Comparison of ENCODE assay signal across 1 cellular context in the genomic region with DNA sequence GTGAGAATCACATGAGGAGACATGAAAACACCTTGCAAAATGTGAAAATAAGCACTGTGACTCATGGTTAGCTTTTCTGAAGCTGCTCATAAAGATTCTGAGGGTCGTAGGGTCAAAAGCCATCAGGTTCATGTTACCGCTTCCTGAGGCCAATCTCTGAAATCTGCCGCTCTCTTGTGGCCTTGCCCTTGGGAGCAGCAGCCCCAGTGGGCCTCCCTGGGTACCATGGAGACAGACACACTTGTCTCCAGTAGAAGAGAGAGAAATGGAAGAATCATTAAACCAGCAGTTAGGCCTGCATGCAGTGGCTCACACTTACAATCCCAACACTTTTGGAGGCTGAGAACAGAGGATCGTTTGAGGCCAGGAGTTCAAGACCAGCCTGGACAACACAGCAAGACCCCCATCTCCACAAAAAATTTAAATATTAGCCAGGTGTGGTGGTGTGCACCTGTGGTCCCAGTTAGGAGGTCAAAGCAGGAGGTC.
A peak's percentile ranks its signal among the peaks of the same experiment; 100 is the strongest.
TF ChIP-seq lines count a peak whose summit lies in the region.

No MANE protein-coding gene starts in this region.

TF ChIP-seq in HepG2, 621 proteins besides CTCF, POLR2A, EP300 and RAD21 (continued from another document and continues in another):
- TF ChIP-seq, protein P1, sequence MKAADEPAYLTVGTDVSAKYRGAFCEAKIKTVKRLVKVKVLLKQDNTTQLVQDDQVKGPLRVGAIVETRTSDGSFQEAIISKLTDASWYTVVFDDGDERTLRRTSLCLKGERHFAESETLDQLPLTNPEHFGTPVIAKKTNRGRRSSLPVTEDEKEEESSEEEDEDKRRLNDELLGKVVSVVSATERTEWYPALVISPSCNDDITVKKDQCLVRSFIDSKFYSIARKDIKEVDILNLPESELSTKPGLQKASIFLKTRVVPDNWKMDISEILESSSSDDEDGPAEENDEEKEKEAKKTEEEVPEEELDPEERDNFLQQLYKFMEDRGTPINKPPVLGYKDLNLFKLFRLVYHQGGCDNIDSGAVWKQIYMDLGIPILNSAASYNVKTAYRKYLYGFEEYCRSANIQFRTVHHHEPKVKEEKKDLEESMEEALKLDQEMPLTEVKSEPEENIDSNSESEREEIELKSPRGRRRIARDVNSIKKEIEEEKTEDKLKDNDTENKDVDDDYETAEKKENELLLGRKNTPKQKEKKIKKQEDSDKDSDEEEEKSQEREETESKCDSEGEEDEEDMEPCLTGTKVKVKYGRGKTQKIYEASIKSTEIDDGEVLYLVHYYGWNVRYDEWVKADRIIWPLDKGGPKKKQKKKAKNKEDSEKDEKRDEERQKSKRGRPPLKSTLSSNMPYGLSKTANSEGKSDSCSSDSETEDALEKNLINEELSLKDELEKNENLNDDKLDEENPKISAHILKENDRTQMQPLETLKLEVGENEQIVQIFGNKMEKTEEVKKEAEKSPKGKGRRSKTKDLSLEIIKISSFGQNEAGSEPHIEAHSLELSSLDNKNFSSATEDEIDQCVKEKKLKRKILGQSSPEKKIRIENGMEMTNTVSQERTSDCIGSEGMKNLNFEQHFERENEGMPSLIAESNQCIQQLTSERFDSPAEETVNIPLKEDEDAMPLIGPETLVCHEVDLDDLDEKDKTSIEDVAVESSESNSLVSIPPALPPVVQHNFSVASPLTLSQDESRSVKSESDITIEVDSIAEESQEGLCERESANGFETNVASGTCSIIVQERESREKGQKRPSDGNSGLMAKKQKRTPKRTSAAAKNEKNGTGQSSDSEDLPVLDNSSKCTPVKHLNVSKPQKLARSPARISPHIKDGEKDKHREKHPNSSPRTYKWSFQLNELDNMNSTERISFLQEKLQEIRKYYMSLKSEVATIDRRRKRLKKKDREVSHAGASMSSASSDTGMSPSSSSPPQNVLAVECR (CRISPR knock-in tag; IDR thresholded peaks at IDR 0.05; ENCODE audit: borderline replicate concordance): peak; percentile 78; the same call in 1 of the 2 replicates
- TF ChIP-seq KLF6 (CRISPR knock-in tag; IDR thresholded peaks at IDR 0.05): peak; percentile 24
- TF ChIP-seq MEIS1 (CRISPR knock-in tag; IDR thresholded peaks at IDR 0.05; ENCODE audit: borderline replicate concordance): no peak
- TF ChIP-seq HNF4G (IDR thresholded peaks at IDR 0.05; ENCODE audit: borderline replicate concordance, low read depth, low read length): peak; percentile 84
- peak; percentile 82; the same call in 1 of the 2 replicates for TF ChIP-seq HNF4G (CRISPR knock-in tag; IDR thresholded peaks at IDR 0.05; ENCODE audit: borderline replicate concordance, low read depth)
- no peak for TF ChIP-seq ZNF598 (CRISPR knock-in tag; IDR thresholded peaks at IDR 0.05; ENCODE audit: borderline replicate concordance)
- no peak for TF ChIP-seq TGIF2 (CRISPR knock-in tag; IDR thresholded peaks at IDR 0.05)
- no peak for TF ChIP-seq ZNF75D (CRISPR knock-in tag; IDR thresholded peaks at IDR 0.05; ENCODE audit: borderline replicate concordance)
- no peak for TF ChIP-seq ARID2 (CRISPR knock-in tag; IDR thresholded peaks at IDR 0.05; ENCODE audit: borderline replicate concordance)
- no peak for TF ChIP-seq ONECUT2 (CRISPR knock-in tag; IDR thresholded peaks at IDR 0.05)
- TF ChIP-seq KLF16 (CRISPR knock-in tag; IDR thresholded peaks at IDR 0.05): peak in 1 of 2 experiments; percentile 49; a peak in 1 of 4 replicates
- TF ChIP-seq RARA (CRISPR knock-in tag; IDR thresholded peaks at IDR 0.05): peak; percentile 99
- TF ChIP-seq HDAC1 (CRISPR knock-in tag; IDR thresholded peaks at IDR 0.05): peak; percentile 89
- no peak for TF ChIP-seq ZNF713 (CRISPR knock-in tag; IDR thresholded peaks at IDR 0.05)
- TF ChIP-seq ZHX2 (IDR thresholded peaks at IDR 0.05; ENCODE audit: low read depth): peak; percentile 55; the same call in 1 of the 2 replicates
- no peak for TF ChIP-seq ZHX2 (CRISPR knock-in tag; IDR thresholded peaks at IDR 0.05; ENCODE audit: borderline replicate concordance)
- TF ChIP-seq KDM5B (CRISPR knock-in tag; IDR thresholded peaks at IDR 0.05; ENCODE audit: borderline replicate concordance): no peak
- no peak; the same call in 1 of the 2 replicates for TF ChIP-seq TOPORS (CRISPR knock-in tag; IDR thresholded peaks at IDR 0.05)
- TF ChIP-seq NFKBIZ (CRISPR knock-in tag; IDR thresholded peaks at IDR 0.05): peak; percentile 94
- TF ChIP-seq, protein P2, sequence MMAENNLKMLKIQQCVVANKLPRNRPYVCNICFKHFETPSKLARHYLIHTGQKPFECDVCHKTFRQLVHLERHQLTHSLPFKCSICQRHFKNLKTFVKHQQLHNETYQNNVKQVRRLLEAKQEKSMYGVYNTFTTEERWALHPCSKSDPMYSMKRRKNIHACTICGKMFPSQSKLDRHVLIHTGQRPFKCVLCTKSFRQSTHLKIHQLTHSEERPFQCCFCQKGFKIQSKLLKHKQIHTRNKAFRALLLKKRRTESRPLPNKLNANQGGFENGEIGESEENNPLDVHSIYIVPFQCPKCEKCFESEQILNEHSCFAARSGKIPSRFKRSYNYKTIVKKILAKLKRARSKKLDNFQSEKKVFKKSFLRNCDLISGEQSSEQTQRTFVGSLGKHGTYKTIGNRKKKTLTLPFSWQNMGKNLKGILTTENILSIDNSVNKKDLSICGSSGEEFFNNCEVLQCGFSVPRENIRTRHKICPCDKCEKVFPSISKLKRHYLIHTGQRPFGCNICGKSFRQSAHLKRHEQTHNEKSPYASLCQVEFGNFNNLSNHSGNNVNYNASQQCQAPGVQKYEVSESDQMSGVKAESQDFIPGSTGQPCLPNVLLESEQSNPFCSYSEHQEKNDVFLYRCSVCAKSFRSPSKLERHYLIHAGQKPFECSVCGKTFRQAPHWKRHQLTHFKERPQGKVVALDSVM (CRISPR knock-in tag; IDR thresholded peaks at IDR 0.05): peak; percentile 99
- TF ChIP-seq THRA (CRISPR knock-in tag; IDR thresholded peaks at IDR 0.05; ENCODE audit: borderline replicate concordance): peak; percentile 92
- TF ChIP-seq ZSCAN29 (CRISPR knock-in tag; conservative IDR thresholded peaks at IDR 0.05): peak; percentile 78; the same call in 1 of the 2 replicates
- TF ChIP-seq BATF2 (CRISPR knock-in tag; IDR thresholded peaks at IDR 0.05): no peak
- no peak for TF ChIP-seq ZNF567 (CRISPR knock-in tag; IDR thresholded peaks at IDR 0.05; ENCODE audit: borderline replicate concordance)
- TF ChIP-seq ZNF556 (CRISPR knock-in tag; IDR thresholded peaks at IDR 0.05; ENCODE audit: borderline replicate concordance): peak; percentile 66; the same call in 1 of the 2 replicates
- TF ChIP-seq ZNF576 (CRISPR knock-in tag; IDR thresholded peaks at IDR 0.05): no peak
- no peak for TF ChIP-seq ZNF496 (CRISPR knock-in tag; IDR thresholded peaks at IDR 0.05; ENCODE audit: insufficient replicate concordance)
- TF ChIP-seq SIN3B (IDR thresholded peaks at IDR 0.05; ENCODE audit: low read length): no peak
- TF ChIP-seq ISX (CRISPR knock-in tag; conservative IDR thresholded peaks at IDR 0.05): no peak
- peak; percentile 68 for TF ChIP-seq RBM22 (optimal IDR thresholded peaks at IDR 0.05; ENCODE audit: low read length)
- TF ChIP-seq MEIS2 (CRISPR knock-in tag; IDR thresholded peaks at IDR 0.05): no peak
- TF ChIP-seq MEF2D (CRISPR knock-in tag; IDR thresholded peaks at IDR 0.05): peak; percentile 89
- TF ChIP-seq ZNF775 (CRISPR knock-in tag; IDR thresholded peaks at IDR 0.05; ENCODE audit: borderline replicate concordance): no peak
- no peak; the same call in 1 of the 2 replicates for TF ChIP-seq RNF219 (CRISPR knock-in tag; IDR thresholded peaks at IDR 0.05)
- TF ChIP-seq, protein P3, sequence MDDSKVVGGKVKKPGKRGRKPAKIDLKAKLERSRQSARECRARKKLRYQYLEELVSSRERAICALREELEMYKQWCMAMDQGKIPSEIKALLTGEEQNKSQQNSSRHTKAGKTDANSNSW (CRISPR knock-in tag; IDR thresholded peaks at IDR 0.05; ENCODE audit: borderline replicate concordance): no peak
- TF ChIP-seq MTF1 (CRISPR knock-in tag; IDR thresholded peaks at IDR 0.05): no peak
- no peak for TF ChIP-seq ZNF160 (CRISPR knock-in tag; IDR thresholded peaks at IDR 0.05)
- TF ChIP-seq SCMH1 (CRISPR knock-in tag; IDR thresholded peaks at IDR 0.05; ENCODE audit: borderline replicate concordance): no peak
- no peak for TF ChIP-seq ZNF432 (CRISPR knock-in tag; IDR thresholded peaks at IDR 0.05; ENCODE audit: borderline replicate concordance)
- no peak for TF ChIP-seq NFRKB (IDR thresholded peaks at IDR 0.05)
- TF ChIP-seq HOXA7 (CRISPR knock-in tag; IDR thresholded peaks at IDR 0.05): no peak
- peak; percentile 64 for TF ChIP-seq ELF1 (CRISPR knock-in tag; IDR thresholded peaks at IDR 0.05)
- no peak for TF ChIP-seq LCORL (IDR thresholded peaks at IDR 0.05)
- TF ChIP-seq LCORL (CRISPR knock-in tag; IDR thresholded peaks at IDR 0.05): peak; percentile 86
- TF ChIP-seq ZNF777 (CRISPR knock-in tag; IDR thresholded peaks at IDR 0.05): no peak
- no peak for TF ChIP-seq ZBTB21 (CRISPR knock-in tag; IDR thresholded peaks at IDR 0.05)
